In genomic region chr13:41178040-41178439, GRCh38 we compare ENCODE assay signal across 17 cellular contexts. TPM values are rescaled to one million over a fixed set of nuclear protein-coding genes. Genes with fewer than 3 reads are reported as not detected.
A peak's percentile ranks its signal among the peaks of the same experiment; 100 is the strongest.
DNase-seq lines count a peak whose midpoint lies in the region; ATAC-seq and TF ChIP-seq lines count a peak whose summit lies in the region.
"Had no signal": no experiment of that assay in that cellular context is flagged by ENCODE, and none has a peak within 500 bp of the region (broad histone marks: within the 10 kb centered on the region; RNA-seq: fewer than 3 reads in every experiment).

No MANE protein-coding gene starts in this region.

- ATAC-seq in HG02642 (IDR thresholded peaks at IDR 0.05; ENCODE audit: poor library complexity, unreplicated experiment) (no peak), psoas muscle (no peak)
- ATAC-seq: mucosa of descending colon had no signal

- intact Hi-C loops in psoas muscle (cut with DNase I), result no loop called here

- no peaks in the 10 kb centered on the region for H3K4me1 ChIP-seq in psoas muscle
- H3K4me1 ChIP-seq: testis had no signal

- WGBS in psoas muscle, 3 donors, result 77 to 81% (median 80%) methylated on average over 7 of the region's 7 CpGs

- in situ Hi-C loops in astrocyte of the spinal cord (cut with HindIII; ENCODE audit: low sequenced_read_pairs), result no loop called here

- no peak overlapping the region for H3K4me3 ChIP-seq in HL-60 (replicated peaks; ENCODE audit: insufficient read depth, low read length)
- H3K4me3 ChIP-seq in astrocyte of the spinal cord (ENCODE audit: low read depth, low read length), result no peak overlapping the region
- no peak overlapping the region for H3K4me3 ChIP-seq in psoas muscle
- H3K4me3 ChIP-seq: mucosa of descending colon, testis had no signal

- H3K36me3 ChIP-seq in psoas muscle (ENCODE audit: insufficient read depth in 1 of 2, low read depth in 1 of 2), result no peaks in the 10 kb centered on the region

- H3K27me3 ChIP-seq in HL-60 (ENCODE audit: insufficient read depth, poor library complexity, severe bottlenecking) (no peaks in the 10 kb centered on the region), psoas muscle (ENCODE audit: insufficient read depth in 3 of 3, low read length in 2 of 3) (no peaks in the 10 kb centered on the region)
- H3K27me3 ChIP-seq: testis had no signal

- peak; percentile 55 to 64 for DNase-seq in AML-193 (lab: John Stamatoyannopoulos, UW)
- peak; percentile 47 to 48 for DNase-seq in HL-60 (ENCODE audit: low read depth in 1 of 2, low spot score in 1 of 2)
- DNase-seq in astrocyte of the spinal cord (ENCODE audit: low read depth, low spot score), result peak; percentile 21
- DNase-seq in iris pigment epithelial cell (ENCODE audit: low read depth), result peak; percentile 51
- no peak for DNase-seq in 8988T
- DNase-seq in NCI-H2107 treated with DMSO at 0.1 percent for 48 hours (lab: John Stamatoyannopoulos, UW; ENCODE audit: unreplicated experiment), result no peak
- DNase-seq in psoas muscle, result no peak
- DNase-seq: activated CD4-positive, alpha-beta T cell treated with anti-CD3 and anti-CD28 coated beads, Interleukin-2, amount 50 U/mL, for 4 hours; effector memory CD4-positive, alpha-beta T cell; head of caudate nucleus; islet precursor cell; mucosa of descending colon; NCI-H2081 treated with DMSO at 0.1 percent for 48 hours; SHP77 treated with DMSO at 0.1 percent for 48 hours; stimulated activated CD4-positive, alpha-beta T cell treated with anti-CD3 and anti-CD28 coated beads, Interleukin-15, amount 100 ng/mL, for 24 hours; testis had no signal

- TF ChIP-seq CTCF in HL-60 (IDR thresholded peaks at IDR 0.05; ENCODE audit: insufficient read depth, low read length), result no peak
- TF ChIP-seq CTCF in astrocyte of the spinal cord (IDR thresholded peaks at IDR 0.05; ENCODE audit: low read depth, low read length), result no peak
- no peak for TF ChIP-seq CTCF in psoas muscle (IDR thresholded peaks at IDR 0.05)

- peak overlapping the region; percentile 90 for H3K27ac ChIP-seq in HL-60 (replicated peaks)
- H3K27ac ChIP-seq in psoas muscle, result no peak overlapping the region
- H3K27ac ChIP-seq: testis had no signal

- peaks cover 4% of the 10 kb centered on the region for H3K9me3 ChIP-seq in psoas muscle
- H3K9me3 ChIP-seq: testis had no signal

RNA-seq across cellular contexts. Expression of gene KBTBD7, which starts 16.3 kb away (rescaled TPM):
- 1 to 10 TPM; 2.1 to 5.3 (median 3.8) TPM for total RNA-seq in psoas muscle
- 1 to 10 TPM; 1.1 to 5.9 (median 1.3) TPM for polyA plus RNA-seq in psoas muscle

RNA-seq across cellular contexts. Expression of gene KBTBD6, which starts 45.4 kb away (rescaled TPM):
- 1 to 10 TPM; 2.4 to 6.0 (median 5.6) TPM for total RNA-seq in psoas muscle
- polyA plus RNA-seq in psoas muscle, result 1 to 10 TPM; 2.0 to 7.6 (median 2.5) TPM

Comparison
In these comparisons a context has a peak if more than half of its experiments do, and no peak if none do; other contexts are left out.
1. DNase-seq: peak in AML-193 (2 of 2), HL-60 (2 of 2), astrocyte of the spinal cord (single experiment) and iris pigment epithelial cell (single experiment); none in 8988T (single experiment), NCI-H2107 treated with DMSO at 0.1 percent for 48 hours (single experiment) and psoas muscle (0 of 2).